Comparison of ENCODE assay signal across 8 cellular contexts in the genomic region with DNA sequence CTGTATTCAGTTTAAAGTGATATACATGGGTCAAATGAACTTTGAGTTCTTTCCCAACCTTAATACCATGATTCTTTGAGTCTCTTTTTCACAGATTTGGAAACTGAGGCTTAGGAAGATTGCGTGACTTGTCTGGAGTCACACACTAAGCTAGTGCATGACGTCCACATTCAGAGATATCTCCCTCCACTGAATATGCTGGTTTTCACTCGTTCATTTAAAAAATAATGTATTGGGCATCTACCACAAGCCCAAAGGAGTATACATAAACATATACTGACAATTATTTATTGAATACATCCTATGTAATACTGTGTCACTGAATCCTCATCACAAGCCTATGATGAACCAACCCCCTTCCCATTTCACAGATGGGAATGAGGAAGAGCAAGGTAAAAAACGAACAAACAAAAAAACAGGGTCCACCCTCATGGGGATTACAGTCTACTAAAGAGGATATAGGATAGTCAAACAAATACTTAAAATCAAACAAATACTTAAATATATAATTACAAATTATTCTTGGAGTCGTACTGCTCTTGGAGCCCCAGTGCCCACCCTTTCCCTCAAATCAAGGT. TPM values are rescaled to one million over a fixed set of nuclear protein-coding genes. Genes with fewer than 3 reads are reported as not detected.
DNase-seq lines count a peak whose midpoint lies in the region; ATAC-seq and TF ChIP-seq lines count a peak whose summit lies in the region.

No MANE protein-coding gene starts in this region.

- ATAC-seq in omental fat pad (ENCODE audit: low FRiP score), result no peak
- ATAC-seq in GM21381 (IDR thresholded peaks at IDR 0.05; ENCODE audit: unreplicated experiment), result no peak

- H3K27me3 ChIP-seq in HAP-1 (ENCODE audit: low read depth) (peaks cover 6% of the 10 kb centered on the region), skeletal muscle satellite cell (ENCODE audit: control insufficient read depth, insufficient read depth, low read length) (peaks cover 2% of the 10 kb centered on the region)

- peaks cover 3% of the 10 kb centered on the region; the same call in 1 of the 2 replicates for H3K36me3 ChIP-seq in HAP-1 (replicated peaks)
- H3K36me3 ChIP-seq in skeletal muscle satellite cell (ENCODE audit: insufficient read depth, low read length), result no peaks in the 10 kb centered on the region

- in situ Hi-C loops in HAP-1 (cut with MboI; ENCODE audit: low sequenced_read_pairs), result no loop called here
- in situ Hi-C loops in SK-MEL-5 (cut with HindIII; ENCODE audit: low pct_unique_long_range_greater_than_20kb, low sequenced_read_pairs), result no loop called here

- DNase-seq in HAP-1 (ENCODE audit: low spot score in 2 of 2) (no peak), SK-MEL-5 (ENCODE audit: low read depth, low spot score) (peak; percentile 3), foreskin fibroblast (no peak), omental fat pad (ENCODE audit: low spot score) (no peak), DMS153 (lab: John Stamatoyannopoulos, UW) (no peak)
- no peak for DNase-seq in stimulated activated naive CD4-positive, alpha-beta T cell (lab: John Stamatoyannopoulos, UW)

- TF ChIP-seq CTCF in foreskin fibroblast (IDR thresholded peaks at IDR 0.05; ENCODE audit: low read depth, low read length) (no peak), omental fat pad (IDR thresholded peaks at IDR 0.05) (no peak)

- H3K4me1 ChIP-seq in HAP-1, result peaks cover 6% of the 10 kb centered on the region
- H3K4me1 ChIP-seq in skeletal muscle satellite cell (ENCODE audit: control insufficient read depth, insufficient read depth, low read length), result peaks cover 10% of the 10 kb centered on the region

- H3K4me3 ChIP-seq in HAP-1, result peak overlapping the region; percentile 97
- peak overlapping the region; percentile 70 to 90 for H3K4me3 ChIP-seq in foreskin fibroblast (ENCODE audit: low read depth in 1 of 2, low read length in 2 of 2)
- H3K4me3 ChIP-seq in skeletal muscle satellite cell (ENCODE audit: low read length), result peak overlapping the region; percentile 75

- peak overlapping the region; percentile 88 for H3K9ac ChIP-seq in skeletal muscle satellite cell (ENCODE audit: low read depth, low read length)

- no peaks in the 10 kb centered on the region for H3K9me3 ChIP-seq in HAP-1
- H3K9me3 ChIP-seq in skeletal muscle satellite cell (replicated peaks; ENCODE audit: low read length), result no peaks in the 10 kb centered on the region

- peak overlapping the region; percentile 73 for H3K4me2 ChIP-seq in skeletal muscle satellite cell (ENCODE audit: low read length)

RNA-seq across cellular contexts. Expression of gene TM9SF4, which starts 0.6 kb away (rescaled TPM):
- 30.9 and 33.9 TPM in 2 replicates for total RNA-seq in SK-MEL-5 (2014; rRNA removed; shearing (Covaris generic))
- polyA plus RNA-seq in SK-MEL-5 (2015; cell fraction: cytosol; rRNA removed), result 47.8 and 57.1 TPM in 2 replicates
- 43.4 and 58.5 TPM in 2 replicates for polyA plus RNA-seq in SK-MEL-5 (2015; cell fraction: nucleus; rRNA removed)
- total RNA-seq in skeletal muscle satellite cell (2012; rRNA removed), result 36.2 and 37.6 TPM in 2 replicates
- total RNA-seq in omental fat pad, result 10 to 100 TPM; 23.3 to 32.3 (median 31.5) TPM

RNA-seq across cellular contexts. Expression of gene HCK, which starts 56.9 kb away (rescaled TPM):
- not detected in 2 replicates for total RNA-seq in SK-MEL-5 (2014; rRNA removed; shearing (Covaris generic))
- polyA plus RNA-seq in SK-MEL-5 (2015; cell fraction: cytosol; rRNA removed), result not detected in 2 replicates
- not detected in 2 replicates for polyA plus RNA-seq in SK-MEL-5 (2015; cell fraction: nucleus; rRNA removed)
- not detected in 2 replicates for total RNA-seq in skeletal muscle satellite cell (2012; rRNA removed)
- 10 to 100 TPM; 22.4 to 68.6 (median 39.2) TPM for total RNA-seq in omental fat pad

Comparison
In these comparisons a context has a peak if more than half of its experiments do, and no peak if none do; other contexts are left out.
1. RNA of gene HCK, which starts 56.9 kb away (total RNA-seq): 22.4 to 68.6 TPM in omental fat pad; not detected in SK-MEL-5; every median in the first group is over 10 times any median in the second.
2. Peak in every context shown above with its lines, with median percentiles within 50 percentile points of each other: H3K4me3 ChIP-seq.